ENCODE assay signal across 8 cellular contexts in the genomic region with DNA sequence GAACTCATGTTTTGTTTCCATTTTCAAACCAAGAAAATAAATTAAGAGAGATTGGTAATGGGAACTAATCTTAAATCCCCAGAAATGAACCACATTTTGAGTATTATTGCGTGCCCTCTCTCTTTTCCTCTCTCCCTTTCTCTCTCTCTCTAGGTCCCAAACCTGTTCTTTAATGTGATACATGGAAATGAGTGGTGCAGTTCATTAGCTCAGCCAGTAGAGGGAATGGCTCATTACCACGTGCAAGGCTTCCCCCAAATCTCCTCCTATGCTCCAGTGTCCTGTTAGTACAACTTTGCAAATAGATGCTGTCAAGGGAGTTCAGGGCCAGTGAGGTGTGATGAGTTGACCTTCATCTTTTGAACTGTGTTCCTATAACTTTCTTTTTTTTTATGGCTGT.
A peak's percentile ranks its signal among the peaks of the same experiment; 100 is the strongest.
DNase-seq lines count a peak whose midpoint lies in the region; ATAC-seq and TF ChIP-seq lines count a peak whose summit lies in the region.

No MANE protein-coding gene starts in this region.

- POLR2A ChIA-PET in OCI-LY7 (lab: Charles Lee), result no interaction called here

- no peak overlapping the region for H3K4me3 Mint-ChIP-seq in endothelial cell (ENCODE audit: unreplicated experiment)

- peak; percentile 45 for DNase-seq in COLO668 (lab: John Stamatoyannopoulos, UW; ENCODE audit: unreplicated experiment)
- DNase-seq in OCI-LY7 (ENCODE audit: low spot score), result peak; percentile 39
- peak; percentile 17 for DNase-seq in endothelial cell (ENCODE audit: low spot score)
- peak; percentile 5 for DNase-seq in pons (ENCODE audit: low spot score)
- DNase-seq in T1000 (lab: John Stamatoyannopoulos, UW), result no peak
- no peak for DNase-seq in GOT3 (lab: John Stamatoyannopoulos, UW)

- no TSS peak for BruUV-seq in OCI-LY7 (replicated peaks; lab: Mats Ljungman, UMichigan)

- no peaks in the 10 kb centered on the region for H3K9me3 Mint-ChIP-seq in endothelial cell (ENCODE audit: unreplicated experiment)

- H3K79me2 ChIP-seq in OCI-LY7 (ENCODE audit: insufficient read depth, low read depth, low read length), result no peaks in the 10 kb centered on the region

- CTCF ChIA-PET in OCI-LY7 (lab: Charles Lee; ENCODE audit: unreplicated experiment), result no interaction called here

- TF ChIP-seq CTCF in OCI-LY7 (conservative IDR thresholded peaks at IDR 0.05; ENCODE audit: low read length) (peak; percentile 71), endothelial cell (IDR thresholded peaks at IDR 0.05; ENCODE audit: unreplicated experiment) (peak; percentile 74)

- no peak overlapping the region for H3K4me3 ChIP-seq in OCI-LY7 (ENCODE audit: low read depth, low read length, poor library complexity, severe bottlenecking)

- intact Hi-C loops in OCI-LY7 (cut with micrococcal nuclease; ENCODE audit: unreplicated experiment), result no loop called here

- H3K36me3 Mint-ChIP-seq in endothelial cell (ENCODE audit: low read depth, unreplicated experiment), result no peaks in the 10 kb centered on the region

- no peaks in the 10 kb centered on the region for H3K36me3 ChIP-seq in OCI-LY7 (ENCODE audit: insufficient read depth, low read length)

- no peaks in the 10 kb centered on the region for H3K9me2 ChIP-seq in OCI-LY7 (ENCODE audit: insufficient read depth, low read length)

- H2AFZ ChIP-seq in OCI-LY7 (ENCODE audit: low read length), result no peak overlapping the region

- no peak overlapping the region for H3K27ac Mint-ChIP-seq in endothelial cell (ENCODE audit: unreplicated experiment)

- no peaks in the 10 kb centered on the region for H3K27me3 Mint-ChIP-seq in endothelial cell (ENCODE audit: unreplicated experiment)

- H3K4me1 Mint-ChIP-seq in endothelial cell (ENCODE audit: unreplicated experiment), result no peaks in the 10 kb centered on the region

- ATAC-seq in GM18858 (IDR thresholded peaks at IDR 0.05; ENCODE audit: unreplicated experiment) (peak; percentile 91), HG03175 (IDR thresholded peaks at IDR 0.05; ENCODE audit: unreplicated experiment) (peak; percentile 86)

- no peak overlapping the region for H3K4me2 ChIP-seq in OCI-LY7 (ENCODE audit: low read length)

- no peak overlapping the region for H3K27ac ChIP-seq in OCI-LY7 (ENCODE audit: low read depth, low read length, poor library complexity, severe bottlenecking)

- H3K9me3 ChIP-seq in OCI-LY7 (ENCODE audit: low read length), result no peaks in the 10 kb centered on the region

- no peaks in the 10 kb centered on the region for H4K20me1 ChIP-seq in OCI-LY7 (ENCODE audit: insufficient read depth, low read length)

- no peaks in the 10 kb centered on the region for H3K4me1 ChIP-seq in OCI-LY7 (ENCODE audit: insufficient read depth, low read length, poor library complexity, severe bottlenecking)

Comparison
In these comparisons a context has a peak if more than half of its experiments do, and no peak if none do; other contexts are left out.
1. DNase-seq: peak in COLO668 (single experiment), OCI-LY7 (single experiment), endothelial cell (single experiment) and pons (single experiment); none in T1000 (single experiment) and GOT3 (single experiment).